In genomic region chr14:60197629-60198318, GRCh38 we compare ENCODE assay signal across 1 cellular context.
TF ChIP-seq lines count a peak whose summit lies in the region.

No MANE protein-coding gene starts in this region.

TF ChIP-seq in GM12878, 131 proteins besides CTCF, POLR2A, EP300 and RAD21:
- no peak for TF ChIP-seq HDGF (IDR thresholded peaks at IDR 0.05)
- no peak for TF ChIP-seq NR2C2 (IDR thresholded peaks at IDR 0.05; ENCODE audit: borderline replicate concordance, control insufficient read depth, insufficient read length, low read depth)
- TF ChIP-seq ZNF384 (IDR thresholded peaks at IDR 0.05; ENCODE audit: borderline replicate concordance, low read depth, low read length), result no peak
- no peak for TF ChIP-seq PML (IDR thresholded peaks at IDR 0.05; ENCODE audit: low read length)
- no peak for TF ChIP-seq SUZ12 (IDR thresholded peaks at IDR 0.05; ENCODE audit: unreplicated experiment)
- no peak for TF ChIP-seq ATF7 (IDR thresholded peaks at IDR 0.05; ENCODE audit: low read depth)
- no peak for TF ChIP-seq KAT2A (conservative IDR thresholded peaks at IDR 0.05; ENCODE audit: control insufficient read depth, low read depth, low read length)
- TF ChIP-seq CREM (IDR thresholded peaks at IDR 0.05; ENCODE audit: low read depth), result no peak
- TF ChIP-seq TARDBP (IDR thresholded peaks at IDR 0.05; ENCODE audit: borderline replicate concordance), result no peak
- no peak for TF ChIP-seq TCF7 (IDR thresholded peaks at IDR 0.05; ENCODE audit: borderline replicate concordance)
- no peak for TF ChIP-seq HDAC6 (IDR thresholded peaks at IDR 0.05; ENCODE audit: unreplicated experiment)
- TF ChIP-seq RBBP5 (conservative IDR thresholded peaks at IDR 0.05), result no peak
- TF ChIP-seq BCLAF1 (IDR thresholded peaks at IDR 0.05), result no peak
- no peak for TF ChIP-seq FOXK2 (IDR thresholded peaks at IDR 0.05)
- TF ChIP-seq JUNB (IDR thresholded peaks at IDR 0.05), result no peak
